Comparison of ENCODE assay signal across 27 cellular contexts in genomic region chr10:75586814-75587213, GRCh38.
"Had no signal": no experiment of that assay in that cellular context is flagged by ENCODE, and none has a peak within 500 bp of the region (broad histone marks: within the 10 kb centered on the region; RNA-seq: fewer than 3 reads in every experiment).

No MANE protein-coding gene starts in this region.

- H3K36me3 ChIP-seq: colonic mucosa, esophagus muscularis mucosa, esophagus squamous epithelium, gastrocnemius medialis, heart left ventricle, heart right ventricle had no signal

- H3K27ac ChIP-seq: colonic mucosa, coronary artery, dorsolateral prefrontal cortex, epithelial cell of prostate, esophagus muscularis mucosa, esophagus squamous epithelium, foreskin keratinocyte, gastrocnemius medialis, gastroesophageal sphincter, heart left ventricle, heart right ventricle had no signal

- H3K4me1 ChIP-seq: colonic mucosa, esophagus squamous epithelium, foreskin keratinocyte, gastrocnemius medialis, gastroesophageal sphincter had no signal

- H3K27me3 ChIP-seq: colonic mucosa, esophagus muscularis mucosa, esophagus squamous epithelium, foreskin keratinocyte, gastrocnemius medialis, gastroesophageal sphincter, heart left ventricle, heart right ventricle had no signal

- ATAC-seq: effector memory CD8-positive, alpha-beta T cell; esophagus mucosa; foreskin keratinocyte; gastrocnemius medialis; gastroesophageal sphincter; heart left ventricle; heart right ventricle had no signal

- DNase-seq: colonic mucosa; cortex of kidney; dermis blood vessel endothelial cell; dorsolateral prefrontal cortex; effector CD4-positive, alpha-beta T cell; effector CD8-positive, alpha-beta T cell; effector memory CD4-positive, alpha-beta T cell; effector memory CD8-positive, alpha-beta T cell; endodermal cell; erythroblast; esophagus squamous epithelium; foreskin fibroblast; foreskin keratinocyte; foreskin melanocyte; gastrocnemius medialis; glutamatergic neuron; head of caudate nucleus; heart left ventricle; heart right ventricle had no signal

- FAIRE-seq: endometrium, endothelial cell of umbilical vein, frontal cortex had no signal

- H3K4me3 ChIP-seq: colonic mucosa, coronary artery, dorsolateral prefrontal cortex, esophagus muscularis mucosa, esophagus squamous epithelium, gastrocnemius medialis, gastroesophageal sphincter, heart left ventricle, heart right ventricle had no signal
